ENCODE assay signal across 13 cellular contexts in genomic region chr9:89470239-89470638, GRCh38. TPM values are rescaled to one million over a fixed set of nuclear protein-coding genes. Genes with fewer than 3 reads are reported as not detected.
DNase-seq lines count a peak whose midpoint lies in the region; ATAC-seq and TF ChIP-seq lines count a peak whose summit lies in the region.
"Had no signal": no experiment of that assay in that cellular context is flagged by ENCODE, and none has a peak within 500 bp of the region (broad histone marks: within the 10 kb centered on the region; RNA-seq: fewer than 3 reads in every experiment).

No MANE protein-coding gene starts in this region.

- TF ChIP-seq CTCF in Peyer's patch (IDR thresholded peaks at IDR 0.05): no peak

- H3K9me3 Mint-ChIP-seq in CD4-positive, CD25-positive, alpha-beta regulatory T cell: peaks cover 0 to 1% (median 0%) of the 10 kb centered on the region in 7 donors

- H3K4me3 ChIP-seq in CD4-positive, CD25-positive, alpha-beta regulatory T cell (ENCODE audit: low read depth, low read length): peak overlapping the region; percentile 79
- H3K4me3 ChIP-seq in Peyer's patch: no peak overlapping the region
- no peak overlapping the region for H3K4me3 ChIP-seq in effector memory CD4-positive, alpha-beta T cell (ENCODE audit: insufficient read depth, low read depth, low read length, poor library complexity, severe bottlenecking)
- H3K4me3 ChIP-seq: esophagus muscularis mucosa, lung, testis had no signal

- peaks cover 23% of the 10 kb centered on the region for H3K36me3 ChIP-seq in CD4-positive, CD25-positive, alpha-beta regulatory T cell (ENCODE audit: control insufficient read depth, insufficient read depth, low read length)
- no peaks in the 10 kb centered on the region for H3K36me3 ChIP-seq in Peyer's patch
- peaks cover 9% of the 10 kb centered on the region for H3K36me3 ChIP-seq in effector memory CD4-positive, alpha-beta T cell (ENCODE audit: control insufficient read depth, insufficient read depth, low read length)
- H3K36me3 ChIP-seq: esophagus muscularis mucosa had no signal

- peaks cover 92% of the 10 kb centered on the region for H3K4me1 ChIP-seq in CD4-positive, CD25-positive, alpha-beta regulatory T cell (ENCODE audit: control insufficient read depth, insufficient read depth, low read length, poor library complexity, severe bottlenecking)
- peaks cover 0 to 24% (median 11%) of the 10 kb centered on the region in 4 donors for H3K4me1 ChIP-seq in Peyer's patch
- peaks cover 86% of the 10 kb centered on the region for H3K4me1 ChIP-seq in effector memory CD4-positive, alpha-beta T cell (ENCODE audit: control insufficient read depth, insufficient read depth, low read length, poor library complexity, severe bottlenecking)
- H3K4me1 ChIP-seq: testis had no signal

- H3K27me3 Mint-ChIP-seq in CD4-positive, CD25-positive, alpha-beta regulatory T cell: no peaks in the 10 kb centered on the region

- TF ChIP-seq POLR2A in Peyer's patch (IDR thresholded peaks at IDR 0.05): no peak

- peak overlapping the region; percentile 83 to 93 (median 90) for H3K4me3 Mint-ChIP-seq in CD4-positive, CD25-positive, alpha-beta regulatory T cell

- ATAC-seq in CD4-positive, CD25-positive, alpha-beta regulatory T cell (ENCODE audit: low read depth in 2 of 2): peak; percentile 43 to 52

- H3K36me3 Mint-ChIP-seq in CD4-positive, CD25-positive, alpha-beta regulatory T cell: peaks cover 49% of the 10 kb centered on the region

- no peaks in the 10 kb centered on the region for H3K9me3 ChIP-seq in CD4-positive, CD25-positive, alpha-beta regulatory T cell (ENCODE audit: control insufficient read depth in 2 of 2, low read length in 2 of 2)
- no peaks in the 10 kb centered on the region for H3K9me3 ChIP-seq in Peyer's patch
- no peaks in the 10 kb centered on the region for H3K9me3 ChIP-seq in effector memory CD4-positive, alpha-beta T cell (ENCODE audit: control insufficient read depth, low read length)
- H3K9me3 ChIP-seq: esophagus muscularis mucosa, testis had no signal

- peak in 1 of 3 donors; percentile 55 for DNase-seq in CD4-positive, CD25-positive, alpha-beta regulatory T cell
- DNase-seq in COR-L47 (lab: John Stamatoyannopoulos, UW) (peak; percentile 3), Peyer's patch (peak in 1 of 3 donors; percentile 23), NCI-H510A (lab: John Stamatoyannopoulos, UW) (no peak), NCI-H2227 (lab: John Stamatoyannopoulos, UW; ENCODE audit: unreplicated experiment) (no peak), NCI-H226 (no peak)
- DNase-seq in effector memory CD4-positive, alpha-beta T cell: no peak
- DNase-seq: hypothalamus, NCI-H1436, occipital lobe, testis had no signal

- H3K4me1 Mint-ChIP-seq in CD4-positive, CD25-positive, alpha-beta regulatory T cell: peaks cover 54 to 96% (median 79%) of the 10 kb centered on the region in 4 donors

- no peaks in the 10 kb centered on the region for H3K27me3 ChIP-seq in CD4-positive, CD25-positive, alpha-beta regulatory T cell (ENCODE audit: control insufficient read depth, insufficient read depth, low read length)
- H3K27me3 ChIP-seq in Peyer's patch: no peaks in the 10 kb centered on the region
- H3K27me3 ChIP-seq in effector memory CD4-positive, alpha-beta T cell (replicated peaks; ENCODE audit: control insufficient read depth, insufficient read depth, low read length, poor library complexity, severe bottlenecking): no peaks in the 10 kb centered on the region
- H3K27me3 ChIP-seq: esophagus muscularis mucosa, testis had no signal

- H3K27ac ChIP-seq in CD4-positive, CD25-positive, alpha-beta regulatory T cell (ENCODE audit: insufficient read depth, low read length, poor library complexity, severe bottlenecking): peak overlapping the region; percentile 87
- peak overlapping the region; percentile 0 to 96 (median 28) for H3K27ac ChIP-seq in Peyer's patch
- peak overlapping the region; percentile 77 for H3K27ac ChIP-seq in effector memory CD4-positive, alpha-beta T cell (ENCODE audit: insufficient read depth, low read length, poor library complexity, severe bottlenecking)
- H3K27ac ChIP-seq: esophagus muscularis mucosa, testis had no signal

- peak overlapping the region; percentile 85 to 99 (median 96) for H3K27ac Mint-ChIP-seq in CD4-positive, CD25-positive, alpha-beta regulatory T cell

RNA-seq across cellular contexts. Expression of gene SEMA4D, which starts 27.7 kb away (rescaled TPM):
- total RNA-seq in CD4-positive, CD25-positive, alpha-beta regulatory T cell: 480 TPM
- polyA plus RNA-seq in CD4-positive, CD25-positive, alpha-beta regulatory T cell: 100 to 1,000 TPM in 1 of 4 donors, 10 to 100 TPM in 3; 67.5 to 108 (median 90.2) TPM
- total RNA-seq in Peyer's patch: 100 to 1,000 TPM in 1 of 4 donors, 10 to 100 TPM in 3; 24.3 to 124 (median 30.0) TPM

Comparison
In these comparisons a context has a peak if more than half of its experiments do, and no peak if none do; other contexts are left out.
1. H3K27ac ChIP-seq: peak in every context shown above with its lines; median percentile 87 in CD4-positive, CD25-positive, alpha-beta regulatory T cell; 77 in effector memory CD4-positive, alpha-beta T cell; 28 in Peyer's patch.